ENCODE assay signal across 13 cellular contexts in the genomic region with DNA sequence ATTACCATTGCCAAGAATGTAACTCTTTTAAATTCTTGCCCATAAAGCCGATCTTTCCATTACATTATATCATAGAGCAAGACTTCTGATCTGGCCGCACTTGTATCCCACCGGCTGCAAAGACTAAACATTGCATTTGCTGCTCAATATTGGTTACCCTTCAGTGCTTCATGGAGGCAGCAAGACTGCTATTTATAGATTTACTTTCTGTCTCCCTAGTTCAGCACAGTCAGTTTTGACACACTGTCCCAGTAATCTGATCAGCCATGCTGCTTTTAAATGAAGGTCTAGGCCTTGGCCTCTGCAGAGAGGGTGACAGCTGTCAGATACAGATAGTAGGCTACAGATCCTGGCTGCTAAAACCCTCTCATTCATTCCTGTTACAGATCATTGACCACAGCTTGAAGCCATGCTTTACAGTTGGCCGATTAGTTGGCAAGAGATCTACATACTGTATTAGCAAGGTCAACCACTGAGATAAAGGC.
DNase-seq lines count a peak whose midpoint lies in the region; ATAC-seq and TF ChIP-seq lines count a peak whose summit lies in the region.
"Had no signal": no experiment of that assay in that cellular context is flagged by ENCODE, and none has a peak within 500 bp of the region (broad histone marks: within the 10 kb centered on the region; RNA-seq: fewer than 3 reads in every experiment).

No MANE protein-coding gene starts in this region.

- intact Hi-C loops in right cardiac atrium (cut with DNase I) (no loop called here), prostate gland (cut with DNase I) (no loop called here)

- no peaks in the 10 kb centered on the region for H3K36me3 ChIP-seq in prostate gland

- TF ChIP-seq CTCF in 22Rv1 (IDR thresholded peaks at IDR 0.05) (no peak), prostate gland (IDR thresholded peaks at IDR 0.05) (no peak)

- H3K27me3 ChIP-seq in right cardiac atrium (ENCODE audit: control insufficient read depth, insufficient read depth) (no peaks in the 10 kb centered on the region), prostate gland (replicated peaks; ENCODE audit: insufficient read depth) (no peaks in the 10 kb centered on the region)
- H3K27me3 ChIP-seq: testis had no signal

- H3K4me1 ChIP-seq in right cardiac atrium (ENCODE audit: control insufficient read depth, insufficient read depth, low read length) (no peaks in the 10 kb centered on the region), prostate gland (replicated peaks) (no peaks in the 10 kb centered on the region)

- H3K9me3 ChIP-seq in right cardiac atrium (ENCODE audit: control insufficient read depth, low read length), result no peaks in the 10 kb centered on the region
- no peaks in the 10 kb centered on the region for H3K9me3 ChIP-seq in prostate gland
- H3K9me3 ChIP-seq: testis had no signal

- no peak for TF ChIP-seq POLR2A in prostate gland (IDR thresholded peaks at IDR 0.05)

- H3K27ac ChIP-seq in 22Rv1 (peak overlapping the region; percentile 26), right cardiac atrium (ENCODE audit: low read length) (peak overlapping the region; percentile 70), prostate gland (no peak overlapping the region)
- H3K27ac ChIP-seq: testis had no signal

- DNase-seq in NAMALWA (ENCODE audit: low spot score) (peak; percentile 46), NCI-H82 treated with DMSO at 0.1 percent for 48 hours (lab: John Stamatoyannopoulos, UW; ENCODE audit: unreplicated experiment) (peak; percentile 94), right cardiac atrium (no peak), prostate gland (ENCODE audit: low spot score) (no peak)
- DNase-seq: activated CD8-positive, alpha-beta memory T cell treated with anti-CD3 and anti-CD28 coated beads, Interleukin-2, amount 10 ng/mL, durations not matched to agents 7 days and 5 days; amygdala; HFFc6; MV-4-11 had no signal

- H3K4me3 ChIP-seq in right cardiac atrium (ENCODE audit: low read length) (no peak overlapping the region), prostate gland (no peak overlapping the region)
- H3K4me3 ChIP-seq: testis had no signal

- 48% methylated on average over 4 of the region's 4 CpGs for WGBS in right cardiac atrium
- WGBS in prostate gland, result 53% methylated on average over 4 of the region's 4 CpGs

- ATAC-seq in right cardiac atrium (peak; percentile 46 to 78), GM18519 (IDR thresholded peaks at IDR 0.05; ENCODE audit: low FRiP score, unreplicated experiment) (no peak), HG03439 (IDR thresholded peaks at IDR 0.05; ENCODE audit: unreplicated experiment) (no peak)
- no peak for ATAC-seq in activated CD4-positive, CD25-positive, alpha-beta regulatory T cell treated with anti-CD3 and anti-CD28 coated beads, Interleukin-2, amount 50 U/mL, for 24 hours
- ATAC-seq: activated CD8-positive, alpha-beta memory T cell treated with anti-CD3 and anti-CD28 coated beads, Interleukin-2, amount 10 ng/mL, durations not matched to agents 7 days and 5 days had no signal

Comparison
In these comparisons a context has a peak if more than half of its experiments do, and no peak if none do; other contexts are left out.
1. H3K27ac ChIP-seq: peak in 22Rv1 (single experiment) and right cardiac atrium (single experiment); none in prostate gland (0 of 2).
2. DNase-seq: peak in NAMALWA (single experiment) and NCI-H82 treated with DMSO at 0.1 percent for 48 hours (single experiment); none in right cardiac atrium (0 of 3) and prostate gland (single experiment).
3. ATAC-seq: peak in right cardiac atrium (2 of 2); none in GM18519 (single experiment), activated CD4-positive, CD25-positive, alpha-beta regulatory T cell treated with anti-CD3 and anti-CD28 coated beads, Interleukin-2, amount 50 U/mL, for 24 hours (0 of 2) and HG03439 (single experiment).